In the genomic region with DNA sequence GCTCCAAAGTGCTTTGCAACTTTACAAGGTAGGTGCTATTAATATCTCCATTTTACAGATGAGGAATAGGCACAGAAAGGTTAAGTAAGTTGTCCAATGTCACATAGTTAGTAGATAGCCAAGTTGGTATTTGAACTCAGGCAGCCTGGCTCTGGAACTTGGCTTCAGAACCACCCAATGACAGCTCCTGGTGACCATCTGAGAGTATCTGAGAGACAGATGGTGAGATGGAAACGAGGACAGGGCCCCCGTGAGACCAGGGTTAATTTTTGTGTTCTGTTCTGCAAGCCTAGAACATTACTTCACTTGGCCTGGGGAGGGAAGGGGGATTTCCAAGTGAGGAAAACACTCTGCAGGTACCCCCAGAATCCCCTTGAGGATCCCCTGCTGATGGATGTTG, we compare ENCODE assay signal across 20 cellular contexts.
DNase-seq lines count a peak whose midpoint lies in the region; ATAC-seq and TF ChIP-seq lines count a peak whose summit lies in the region.
"Had no signal": no experiment of that assay in that cellular context is flagged by ENCODE, and none has a peak within 500 bp of the region (broad histone marks: within the 10 kb centered on the region; RNA-seq: fewer than 3 reads in every experiment).

No MANE protein-coding gene starts in this region.

- TF ChIP-seq CTCF in tibial artery (IDR thresholded peaks at IDR 0.05): no peak

- ATAC-seq in GM19023 (IDR thresholded peaks at IDR 0.05; ENCODE audit: unreplicated experiment): no peak

- H3K4me1 ChIP-seq in tibial artery: peaks cover 0 to 2% (median 0%) of the 10 kb centered on the region in 4 donors
- H3K4me1 ChIP-seq: BLaER1 had no signal

- intact Hi-C loops in tibial artery (cut with DNase I; ENCODE audit: low total_unique reads): no loop called here

- no peaks in the 10 kb centered on the region for H3K36me3 ChIP-seq in tibial artery
- H3K36me3 ChIP-seq: BE2C, BLaER1 had no signal

- no peak overlapping the region for H3K27ac ChIP-seq in tibial artery
- H3K27ac ChIP-seq: BLaER1 had no signal

- no peaks in the 10 kb centered on the region for H3K9me3 ChIP-seq in tibial artery
- H3K9me3 ChIP-seq: BE2C, BLaER1 had no signal

- peak; percentile 61 for DNase-seq in NCI-H82 (lab: John Stamatoyannopoulos, UW)
- peak; percentile 86 for DNase-seq in cerebellar cortex (ENCODE audit: low spot score)
- no peak for DNase-seq in tibial artery
- DNase-seq in NCI-H187 (lab: John Stamatoyannopoulos, UW): no peak
- DNase-seq: 8988T; ACHN; BE2C; CD4-positive, alpha-beta memory T cell; CD4-positive, CD25-positive, alpha-beta regulatory T cell; CD8-positive, alpha-beta memory T cell; COR-L47; DMS 273 treated with DMSO at 0.1 percent for 48 hours; DMS153; DMS53; DMS79; DND-41; EL; GF-D8 had no signal

- H3K27me3 ChIP-seq in tibial artery: peaks cover 0 to 59% of the 10 kb centered on the region in 2 donors
- H3K27me3 ChIP-seq: BE2C, BLaER1 had no signal

- no peak overlapping the region for H3K4me3 ChIP-seq in tibial artery
- H3K4me3 ChIP-seq: BLaER1 had no signal

Comparison
In these comparisons a context has a peak if more than half of its experiments do, and no peak if none do; other contexts are left out.
1. DNase-seq: peak in NCI-H82 (single experiment) and cerebellar cortex (single experiment); none in tibial artery (0 of 2) and NCI-H187 (0 of 2).